8 cellular contexts compared by ENCODE assay signal in the genomic region with DNA sequence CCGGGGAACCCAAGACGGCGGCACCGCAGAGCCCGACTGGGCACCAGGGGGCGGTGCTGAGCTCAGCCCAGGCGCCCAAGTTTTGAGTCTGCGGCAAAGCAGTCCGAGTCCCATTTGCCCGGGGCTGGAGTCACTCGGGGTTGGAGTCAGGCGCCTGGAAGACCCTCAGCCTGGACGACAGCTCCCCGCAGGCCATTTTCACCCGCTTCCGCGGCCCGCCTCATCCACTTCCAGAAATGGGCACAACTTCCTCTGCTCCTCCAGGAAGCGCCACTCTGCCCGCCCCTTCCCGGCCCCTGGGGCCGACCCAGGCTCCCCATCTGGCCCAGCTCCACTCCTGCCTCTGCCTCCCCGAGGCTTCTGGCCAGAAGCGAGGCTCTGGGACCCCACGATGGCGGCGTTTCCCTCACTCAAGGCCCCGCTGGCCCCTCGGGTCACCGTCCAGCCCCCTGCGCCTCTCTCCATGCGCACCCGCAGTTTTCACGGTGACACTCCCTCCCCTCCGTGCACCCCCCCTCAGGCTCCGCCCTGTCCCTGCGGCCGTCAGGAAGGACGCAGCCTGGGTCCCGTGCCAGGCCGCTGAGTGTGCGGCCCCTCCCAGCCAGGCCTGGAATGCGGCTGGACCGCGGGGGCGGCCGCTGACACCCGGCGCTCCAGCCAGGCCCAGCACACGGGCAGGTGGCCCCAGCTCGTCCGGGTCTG. TPM values are rescaled to one million over a fixed set of nuclear protein-coding genes. Genes with fewer than 3 reads are reported as not detected.
DNase-seq lines count a peak whose midpoint lies in the region; ATAC-seq and TF ChIP-seq lines count a peak whose summit lies in the region.

No MANE protein-coding gene starts in this region.

- H3K4me2 ChIP-seq in OCI-LY1 (ENCODE audit: low read length) = peak overlapping the region; percentile 67

- H3K9me2 ChIP-seq in OCI-LY1 (ENCODE audit: low read depth, low read length) = no peaks in the 10 kb centered on the region

- H4K20me1 ChIP-seq in OCI-LY1 (ENCODE audit: insufficient read depth, low read length) = no peaks in the 10 kb centered on the region

- H3F3A ChIP-seq in OCI-LY1 (ENCODE audit: insufficient read depth, low read length) = no peaks in the 10 kb centered on the region

- H3K4me3 ChIP-seq in OCI-LY1 (ENCODE audit: low read depth, low read length, poor library complexity, severe bottlenecking) (peak overlapping the region; percentile 63), mucosa of descending colon (peak overlapping the region; percentile 61)

- intact Hi-C loops in mucosa of descending colon (cut with DNase I, micrococcal nuclease) = no loop called here

- peak overlapping the region; percentile 67 for H3K9ac ChIP-seq in OCI-LY1 (ENCODE audit: low read length)

- H3K4me1 ChIP-seq in OCI-LY1 (ENCODE audit: insufficient read depth, low read length, severe bottlenecking) (peaks cover 29% of the 10 kb centered on the region), mucosa of descending colon (ENCODE audit: low read depth) (peaks cover 18% of the 10 kb centered on the region)

- ATAC-seq in GM18520 (IDR thresholded peaks at IDR 0.05; ENCODE audit: unreplicated experiment) (peak; percentile 19), mucosa of descending colon (peak; percentile 83)

- in situ Hi-C loops in ACHN (cut with HindIII; ENCODE audit: low pct_ligation_motif_present, low pct_unique_long_range_greater_than_20kb, low sequenced_read_pairs) = no loop called here

- H3K79me2 ChIP-seq in OCI-LY1 (ENCODE audit: insufficient read depth, low read length) = peaks cover 6% of the 10 kb centered on the region; the same call in 1 of the 2 replicates

- peak; percentile 95 for TF ChIP-seq CTCF in OCI-LY1 (IDR thresholded peaks at IDR 0.05; ENCODE audit: low read length)
- peak; percentile 96 for TF ChIP-seq CTCF in mucosa of descending colon (IDR thresholded peaks at IDR 0.05)

- no peaks in the 10 kb centered on the region for H3K27me3 ChIP-seq in OCI-LY1 (ENCODE audit: insufficient read depth, low read length)

- H3K9me3 ChIP-seq in OCI-LY1 (ENCODE audit: low read length) (no peaks in the 10 kb centered on the region), mucosa of descending colon (no peaks in the 10 kb centered on the region)

- peak; percentile 90 for DNase-seq in ACHN
- peak; percentile 89 for DNase-seq in HT1080 (ENCODE audit: low read depth)
- DNase-seq in activated T-cell treated with anti-CD3 and anti-CD28 coated beads, Interleukin-2, amount 50 U/mL, for 1 hour = peak; percentile 79
- DNase-seq in epithelial cell of prostate (ENCODE audit: low read depth, low spot score) = no peak
- peak; percentile 94 to 96 (median 95) for DNase-seq in mucosa of descending colon
- peak; percentile 64 for DNase-seq in stimulated activated CD8-positive, alpha-beta memory T cell treated with anti-CD3 and anti-CD28 coated beads, Interleukin-4, amount 100 ng/mL, for 24 hours (ENCODE audit: low read depth)

- peak overlapping the region; percentile 63 for H3K27ac ChIP-seq in OCI-LY1 (ENCODE audit: low read depth, low read length, poor library complexity, severe bottlenecking)
- H3K27ac ChIP-seq in epithelial cell of prostate = peak overlapping the region; percentile 96

- H3K36me3 ChIP-seq in OCI-LY1 (ENCODE audit: insufficient read depth, low read length) (peaks cover 9% of the 10 kb centered on the region), mucosa of descending colon (ENCODE audit: low read depth) (no peaks in the 10 kb centered on the region)

- no peak overlapping the region for H2AFZ ChIP-seq in OCI-LY1 (ENCODE audit: low read length)

RNA-seq across cellular contexts. Expression of gene SERTAD1, which starts 4.9 kb away (rescaled TPM):
- total RNA-seq in HT1080 (2014; rRNA removed; shearing (Covaris generic)) = 9.9 and 13.6 TPM in 2 replicates
- 10.2 and 12.1 TPM in 2 replicates for polyA plus RNA-seq in HT1080 (2015; cell fraction: cytosol; rRNA removed)
- polyA plus RNA-seq in HT1080 (2015; cell fraction: nucleus; rRNA removed) = 6.2 and 7.7 TPM in 2 replicates
- total RNA-seq in mucosa of descending colon = 10 to 100 TPM; 12.1 to 16.7 (median 14.0) TPM

RNA-seq across cellular contexts. Expression of gene PRX, which starts 7.7 kb away (rescaled TPM):
- total RNA-seq in HT1080 (2014; rRNA removed; shearing (Covaris generic)) = not detected in 2 replicates
- not detected in 2 replicates for polyA plus RNA-seq in HT1080 (2015; cell fraction: cytosol; rRNA removed)
- not detected in 2 replicates for polyA plus RNA-seq in HT1080 (2015; cell fraction: nucleus; rRNA removed)
- total RNA-seq in mucosa of descending colon = 1 to 10 TPM; 1.1 to 6.8 (median 1.7) TPM

RNA-seq across cellular contexts. Expression of gene SERTAD3, which starts 23.2 kb away (rescaled TPM):
- total RNA-seq in HT1080 (2014; rRNA removed; shearing (Covaris generic)) = 8.4 and 12.0 TPM in 2 replicates
- polyA plus RNA-seq in HT1080 (2015; cell fraction: cytosol; rRNA removed) = 7.7 and 10.2 TPM in 2 replicates
- polyA plus RNA-seq in HT1080 (2015; cell fraction: nucleus; rRNA removed) = 8.3 and 9.0 TPM in 2 replicates
- 10 to 100 TPM; 39.3 to 55.4 (median 46.2) TPM for total RNA-seq in mucosa of descending colon

RNA-seq across cellular contexts. Expression of gene HIPK4, which starts 30.9 kb away (rescaled TPM):
- total RNA-seq in HT1080 (2014; rRNA removed; shearing (Covaris generic)) = not detected in 2 replicates
- not detected in 2 replicates for polyA plus RNA-seq in HT1080 (2015; cell fraction: cytosol; rRNA removed)
- not detected in 2 replicates for polyA plus RNA-seq in HT1080 (2015; cell fraction: nucleus; rRNA removed)
- under 1 TPM in 1 of 3 donors, not detected in 2; 0.19 TPM for total RNA-seq in mucosa of descending colon

RNA-seq across cellular contexts. Expression of gene BLVRB, which starts 44.6 kb away (rescaled TPM):
- 44.5 and 48.3 TPM in 2 replicates for total RNA-seq in HT1080 (2014; rRNA removed; shearing (Covaris generic))
- 40.3 and 48.6 TPM in 2 replicates for polyA plus RNA-seq in HT1080 (2015; cell fraction: cytosol; rRNA removed)
- 30.7 TPM in 2 replicates for polyA plus RNA-seq in HT1080 (2015; cell fraction: nucleus; rRNA removed)
- total RNA-seq in mucosa of descending colon = 10 to 100 TPM; 70.9 to 87.6 (median 76.8) TPM
